In the genomic region with DNA sequence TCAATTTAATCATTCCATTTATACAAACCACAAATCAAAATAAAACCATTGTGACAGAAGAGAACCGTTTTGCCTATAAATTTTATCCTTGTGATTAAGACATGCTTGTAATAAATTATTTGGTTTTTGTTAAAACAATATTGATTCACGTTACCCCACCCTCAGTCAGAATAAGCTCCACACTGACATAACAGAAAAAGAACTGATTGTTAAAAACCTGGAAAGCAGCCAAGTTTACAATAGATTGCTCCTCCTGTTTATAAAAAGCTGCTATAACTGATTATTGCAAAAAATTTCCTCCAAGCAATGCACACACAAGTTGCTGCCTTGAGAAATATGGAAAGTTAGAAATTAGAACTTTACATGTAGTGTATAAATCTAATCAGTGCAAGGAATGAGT, we compare ENCODE assay signal across 1 cellular context.
TF ChIP-seq lines count a peak whose summit lies in the region.

No MANE protein-coding gene starts in this region.

TF ChIP-seq in SK-N-SH treated with all-trans-retinoic acid at 6 μM for 48 hours, 23 proteins besides CTCF, POLR2A, EP300 and RAD21 (continued from another document):
- TF ChIP-seq, protein P1, sequence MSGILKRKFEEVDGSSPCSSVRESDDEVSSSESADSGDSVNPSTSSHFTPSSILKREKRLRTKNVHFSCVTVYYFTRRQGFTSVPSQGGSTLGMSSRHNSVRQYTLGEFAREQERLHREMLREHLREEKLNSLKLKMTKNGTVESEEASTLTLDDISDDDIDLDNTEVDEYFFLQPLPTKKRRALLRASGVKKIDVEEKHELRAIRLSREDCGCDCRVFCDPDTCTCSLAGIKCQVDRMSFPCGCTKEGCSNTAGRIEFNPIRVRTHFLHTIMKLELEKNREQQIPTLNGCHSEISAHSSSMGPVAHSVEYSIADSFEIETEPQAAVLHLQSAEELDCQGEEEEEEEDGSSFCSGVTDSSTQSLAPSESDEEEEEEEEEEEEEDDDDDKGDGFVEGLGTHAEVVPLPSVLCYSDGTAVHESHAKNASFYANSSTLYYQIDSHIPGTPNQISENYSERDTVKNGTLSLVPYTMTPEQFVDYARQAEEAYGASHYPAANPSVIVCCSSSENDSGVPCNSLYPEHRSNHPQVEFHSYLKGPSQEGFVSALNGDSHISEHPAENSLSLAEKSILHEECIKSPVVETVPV (CRISPR knock-in tag; IDR thresholded peaks at IDR 0.05), result no peak
- no peak for TF ChIP-seq BACH2 (CRISPR knock-in tag; IDR thresholded peaks at IDR 0.05; ENCODE audit: borderline replicate concordance)
TF ChIP-seq in SK-N-SH treated with all-trans-retinoic acid at 6 μM for 48 hours: peak in this region for 0.
